Comparison of ENCODE assay signal across 11 cellular contexts in the genomic region with DNA sequence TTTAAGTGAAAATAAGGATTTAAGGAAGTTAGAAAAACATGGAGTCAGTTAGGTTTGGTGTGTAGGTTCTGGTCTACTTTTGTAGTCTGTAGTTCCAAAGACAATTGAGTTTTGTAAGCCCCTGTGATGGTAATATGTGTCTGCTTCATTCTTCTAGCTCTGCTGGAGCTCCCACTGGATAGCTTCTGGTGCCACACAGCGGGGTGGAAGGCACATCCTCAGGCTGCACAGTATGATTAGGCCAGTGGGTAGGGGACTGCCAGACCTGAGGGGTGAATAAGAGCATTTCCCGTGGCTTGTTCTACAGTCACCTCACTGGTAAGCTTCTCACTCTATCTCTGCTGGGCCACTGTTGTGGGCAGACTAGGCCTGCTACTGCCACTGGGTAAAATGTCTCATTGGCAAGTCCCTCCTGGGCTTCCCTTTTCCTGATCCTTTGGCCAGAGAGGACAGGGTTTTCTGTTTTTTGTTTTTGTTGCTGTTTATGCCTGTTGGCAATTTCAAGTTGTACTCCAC. TPM values are rescaled to one million over a fixed set of nuclear protein-coding genes. Genes with fewer than 3 reads are reported as not detected.
DNase-seq lines count a peak whose midpoint lies in the region; FAIRE-seq and TF ChIP-seq lines count a peak whose summit lies in the region.
"Had no signal": no experiment of that assay in that cellular context is flagged by ENCODE, and none has a peak within 500 bp of the region (broad histone marks: within the 10 kb centered on the region; RNA-seq: fewer than 3 reads in every experiment).

No MANE protein-coding gene starts in this region.

- DNase-seq in GM12892 (ENCODE audit: insufficient read length): no peak
- peak; percentile 8 for DNase-seq in HS-27A (ENCODE audit: low read depth)
- no peak for DNase-seq in chondrocyte (ENCODE audit: low spot score)
- DNase-seq in progenitor cell of endocrine pancreas (ENCODE audit: low spot score, unreplicated experiment): no peak
- DNase-seq in adrenal gland: no peak
- DNase-seq in SIG-M5 (lab: John Stamatoyannopoulos, UW): no peak
- no peak for DNase-seq in D341Med (ENCODE audit: low spot score)
- DNase-seq: DND-41, NCI-H446 treated with DMSO at 0.1 percent for 48 hours, tibial artery had no signal

- H3K9me3 Mint-ChIP-seq in chondrocyte (ENCODE audit: low read depth): no peaks in the 10 kb centered on the region
- peaks cover 3% of the 10 kb centered on the region for H3K9me3 Mint-ChIP-seq in progenitor cell of endocrine pancreas (ENCODE audit: low read depth)

- no peaks in the 10 kb centered on the region for H3K9me3 ChIP-seq in adrenal gland (replicated peaks in 1 of 3)
- H3K9me3 ChIP-seq: tibial artery had no signal

- H3K4me1 Mint-ChIP-seq in chondrocyte (ENCODE audit: low read depth): peaks cover 23% of the 10 kb centered on the region
- peaks cover 17% of the 10 kb centered on the region for H3K4me1 Mint-ChIP-seq in progenitor cell of endocrine pancreas (ENCODE audit: low read depth)

- 88 to 100% (median 95%) methylated on average over 1 to 2 of the region's 2 CpGs for whole genome bisulfite sequencing in adrenal gland, 4 donors

- H3K27ac Mint-ChIP-seq in chondrocyte (ENCODE audit: unreplicated experiment) (peak overlapping the region; percentile 90), progenitor cell of endocrine pancreas (peak overlapping the region; percentile 34)

- no peaks in the 10 kb centered on the region for H3K27me3 ChIP-seq in adrenal gland
- H3K27me3 ChIP-seq: tibial artery had no signal

- no peak overlapping the region for H3K27ac ChIP-seq in adrenal gland
- H3K27ac ChIP-seq: tibial artery had no signal

- H3K36me3 Mint-ChIP-seq in chondrocyte (ENCODE audit: low read depth) (no peaks in the 10 kb centered on the region), progenitor cell of endocrine pancreas (ENCODE audit: insufficient read depth) (peaks cover 8% of the 10 kb centered on the region)

- no peak overlapping the region for H3K4me3 Mint-ChIP-seq in chondrocyte (ENCODE audit: unreplicated experiment)
- H3K4me3 Mint-ChIP-seq in progenitor cell of endocrine pancreas (ENCODE audit: low read depth): no peak overlapping the region
- H3K4me3 Mint-ChIP-seq: brain had no signal

- H3K27me3 Mint-ChIP-seq in chondrocyte (ENCODE audit: low read depth): no peaks in the 10 kb centered on the region
- no peaks in the 10 kb centered on the region for H3K27me3 Mint-ChIP-seq in progenitor cell of endocrine pancreas
- H3K27me3 Mint-ChIP-seq: brain had no signal

- intact Hi-C loops in adrenal gland (cut with DNase I): no loop called here

- FAIRE-seq in GM12892 (lab: Jason Lieb, UNC): peak; percentile 70

- no peaks in the 10 kb centered on the region for H3K36me3 ChIP-seq in adrenal gland (replicated peaks in 1 of 2)
- H3K36me3 ChIP-seq: tibial artery had no signal

- TF ChIP-seq POLR2A in GM12892 (IDR thresholded peaks at IDR 0.05; ENCODE audit: low read depth, low read length) (no peak), adrenal gland (IDR thresholded peaks at IDR 0.05) (no peak)

- H3K4me1 ChIP-seq in adrenal gland (replicated peaks in 1 of 2): peaks cover 0 to 21% of the 10 kb centered on the region in 2 donors

- TF ChIP-seq CTCF in chondrocyte (IDR thresholded peaks at IDR 0.05) (no peak), progenitor cell of endocrine pancreas (IDR thresholded peaks at IDR 0.05; ENCODE audit: unreplicated experiment) (no peak), adrenal gland (IDR thresholded peaks at IDR 0.05) (no peak)

- H3K4me3 ChIP-seq in adrenal gland: no peak overlapping the region
- H3K4me3 ChIP-seq: tibial artery had no signal

RNA-seq across cellular contexts. Expression of gene TMEM131, which starts 44.5 kb away (rescaled TPM):
- 24.6 TPM for polyA plus RNA-seq in GM12892 (2012; ENCODE audit: missing spikeins)
- 31.0 to 31.7 TPM (median 31.4 TPM) in 3 replicates for total RNA-seq in chondrocyte
- 57.1 and 58.8 TPM in 2 replicates for total RNA-seq in progenitor cell of endocrine pancreas
- 10 to 100 TPM; 28.1 to 57.5 (median 35.5) TPM for total RNA-seq in adrenal gland
- polyA plus RNA-seq in adrenal gland: 10 to 100 TPM; 13.7 to 37.0 (median 15.4) TPM
